ENCODE assay signal across 15 cellular contexts in genomic region chr3:23592961-23593931, GRCh38.
A peak's percentile ranks its signal among the peaks of the same experiment; 100 is the strongest.
DNase-seq lines count a peak whose midpoint lies in the region; ATAC-seq, FAIRE-seq and TF ChIP-seq lines count a peak whose summit lies in the region.
"Had no signal": no experiment of that assay in that cellular context is flagged by ENCODE, and none has a peak within 500 bp of the region (broad histone marks: within the 10 kb centered on the region; RNA-seq: fewer than 3 reads in every experiment).

No MANE protein-coding gene starts in this region.

- intact Hi-C loops in CD4-positive, alpha-beta memory T cell (cut with micrococcal nuclease): no loop called here

- ATAC-seq in GM19372 (IDR thresholded peaks at IDR 0.05; ENCODE audit: low read depth, unreplicated experiment): peak; percentile 57
- peak; percentile 66 for ATAC-seq in HG02798 (IDR thresholded peaks at IDR 0.05; ENCODE audit: poor library complexity, unreplicated experiment)
- peak; percentile 26 for ATAC-seq in HG03469 (IDR thresholded peaks at IDR 0.05; ENCODE audit: unreplicated experiment)
- ATAC-seq: activated CD4-positive, alpha-beta T cell treated with anti-CD3 and anti-CD28 coated beads for 36 hours; body of pancreas; stimulated activated memory B cell treated with anti-CD40 and anti-IgM and Interleukin-4, amounts not matched to agents 10 μg/mL and 1 μg/mL and 100 μg/mL, for 72 hours had no signal

- H3K36me3 ChIP-seq in BE2C: no peaks in the 10 kb centered on the region
- H3K36me3 ChIP-seq in CD4-positive, alpha-beta memory T cell (ENCODE audit: insufficient read depth, low read length): no peaks in the 10 kb centered on the region

- H3K27me3 Mint-ChIP-seq in CD4-positive, alpha-beta memory T cell: peaks cover 0 to 2% of the 10 kb centered on the region in 2 donors
- H3K27me3 Mint-ChIP-seq: activated CD4-positive, alpha-beta T cell treated with anti-CD3 and anti-CD28 coated beads for 36 hours; stimulated activated memory B cell treated with anti-CD40 and anti-IgM and Interleukin-4, amounts not matched to agents 10 μg/mL and 1 μg/mL and 100 μg/mL, for 72 hours had no signal

- in situ Hi-C loops in KBM-7 (cut with MboI; ENCODE audit: low pct_unique_long_range_greater_than_20kb, low sequenced_read_pairs): no loop called here

- H3K9me3 Mint-ChIP-seq in CD4-positive, alpha-beta memory T cell: peaks cover 0 to 5% (median under 1%) of the 10 kb centered on the region in 8 donors
- H3K9me3 Mint-ChIP-seq: stimulated activated memory B cell treated with anti-CD40 and anti-IgM and Interleukin-4, amounts not matched to agents 10 μg/mL and 1 μg/mL and 100 μg/mL, for 72 hours had no signal

- H3K27ac ChIP-seq in CD4-positive, alpha-beta memory T cell (ENCODE audit: low read depth, low read length): no peak overlapping the region
- H3K27ac ChIP-seq: body of pancreas, PC-9 had no signal

- no peak overlapping the region for H3K27ac Mint-ChIP-seq in CD4-positive, alpha-beta memory T cell
- H3K27ac Mint-ChIP-seq: activated CD4-positive, alpha-beta T cell treated with anti-CD3 and anti-CD28 coated beads for 36 hours; H9; stimulated activated memory B cell treated with anti-CD40 and anti-IgM and Interleukin-4, amounts not matched to agents 10 μg/mL and 1 μg/mL and 100 μg/mL, for 72 hours had no signal

- H3K9me3 ChIP-seq in BE2C: no peaks in the 10 kb centered on the region
- H3K9me3 ChIP-seq in CD4-positive, alpha-beta memory T cell (ENCODE audit: control insufficient read depth in 1 of 2, low read length in 2 of 2): no peaks in the 10 kb centered on the region
- H3K9me3 ChIP-seq: body of pancreas had no signal

- H3K4me3 Mint-ChIP-seq in CD4-positive, alpha-beta memory T cell: no peak overlapping the region
- H3K4me3 Mint-ChIP-seq: activated CD4-positive, alpha-beta T cell treated with anti-CD3 and anti-CD28 coated beads for 36 hours; H9; stimulated activated memory B cell treated with anti-CD40 and anti-IgM and Interleukin-4, amounts not matched to agents 10 μg/mL and 1 μg/mL and 100 μg/mL, for 72 hours had no signal

- TF ChIP-seq CTCF in BE2C (IDR thresholded peaks at IDR 0.05; ENCODE audit: low read depth, low read length): no peak

- peak; percentile 17 for FAIRE-seq in GM12892 (lab: Jason Lieb, UNC)
- FAIRE-seq: endometrium, kidney had no signal

- no peaks in the 10 kb centered on the region for H3K36me3 Mint-ChIP-seq in CD4-positive, alpha-beta memory T cell

- H3K4me1 ChIP-seq in BE2C: peaks cover 11% of the 10 kb centered on the region
- no peaks in the 10 kb centered on the region for H3K4me1 ChIP-seq in CD4-positive, alpha-beta memory T cell (ENCODE audit: insufficient read depth, low read length)
- H3K4me1 ChIP-seq: body of pancreas had no signal

- H3K4me3 ChIP-seq in BE2C (ENCODE audit: low read depth, low read length): no peak overlapping the region
- no peak overlapping the region for H3K4me3 ChIP-seq in CD4-positive, alpha-beta memory T cell (ENCODE audit: low read length in 2 of 2)
- H3K4me3 ChIP-seq: body of pancreas, PC-9 had no signal

- no peaks in the 10 kb centered on the region for H3K4me1 Mint-ChIP-seq in CD4-positive, alpha-beta memory T cell
- H3K4me1 Mint-ChIP-seq: activated CD4-positive, alpha-beta T cell treated with anti-CD3 and anti-CD28 coated beads for 36 hours had no signal

- no peaks in the 10 kb centered on the region for H3K27me3 ChIP-seq in BE2C
- H3K27me3 ChIP-seq in CD4-positive, alpha-beta memory T cell (ENCODE audit: insufficient read depth, low read length): no peaks in the 10 kb centered on the region
- H3K27me3 ChIP-seq: body of pancreas had no signal

- POLR2A ChIA-PET in CD4-positive, alpha-beta memory T cell (lab: Charles Lee; ENCODE audit: partially characterized antibody): no interaction called here

- CTCF ChIA-PET in CD4-positive, alpha-beta memory T cell (lab: Charles Lee; ENCODE audit: partially characterized antibody): no interaction called here

- DNase-seq in GM12892 (ENCODE audit: insufficient read length) (no peak), BE2C (no peak), KBM-7 (no peak), NCI-H345 (lab: John Stamatoyannopoulos, UW) (no peak)
- no peak for DNase-seq in CD4-positive, alpha-beta memory T cell
- DNase-seq: activated CD4-positive, alpha-beta T cell treated with anti-CD3 and anti-CD28 coated beads for 36 hours; body of pancreas; H9; kidney; PC-9 had no signal

- no peak for TF ChIP-seq POLR2A in GM12892 (IDR thresholded peaks at IDR 0.05; ENCODE audit: low read depth, low read length)
